Comparison of ENCODE assay signal across 8 cellular contexts in the genomic region with DNA sequence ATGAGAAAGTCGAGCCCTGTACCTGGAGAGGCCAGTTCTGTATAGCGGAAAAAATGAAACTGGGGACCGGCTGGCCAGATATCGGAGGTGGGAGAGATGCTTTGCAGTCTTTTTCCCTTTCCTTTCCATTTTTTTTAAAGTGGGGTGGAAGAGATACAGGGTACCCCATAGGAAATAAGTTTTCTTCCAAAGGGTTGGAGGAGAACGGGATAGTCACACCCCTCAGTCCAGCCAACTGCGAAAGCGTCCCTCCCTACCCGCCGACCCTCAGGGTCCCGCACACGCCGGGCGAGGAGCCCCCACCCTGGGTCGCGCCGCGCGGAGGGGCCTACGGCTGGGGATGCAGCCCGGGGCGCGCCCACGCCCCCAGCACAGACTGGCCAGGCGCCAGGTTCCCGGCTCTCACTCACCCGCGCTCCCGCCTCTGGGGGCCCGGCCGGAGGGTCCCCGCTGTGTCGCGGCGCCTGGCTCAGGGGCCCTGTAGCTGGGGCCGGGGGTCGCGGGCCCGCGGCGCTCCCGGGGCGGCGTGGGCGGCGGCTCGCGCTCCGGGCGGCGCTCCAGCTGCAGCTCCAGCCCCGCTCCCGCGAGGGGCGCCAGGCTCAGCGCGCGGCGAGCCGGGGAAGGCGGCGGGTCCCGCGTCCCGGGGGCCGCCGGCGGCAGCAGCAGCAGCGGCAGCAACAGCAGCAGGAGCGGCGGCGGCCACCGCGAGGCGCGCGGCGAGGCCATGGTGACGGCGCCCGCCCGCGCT. TPM values are rescaled to one million over a fixed set of nuclear protein-coding genes. Genes with fewer than 3 reads are reported as not detected.
DNase-seq lines count a peak whose midpoint lies in the region; ATAC-seq, FAIRE-seq and TF ChIP-seq lines count a peak whose summit lies in the region.

No MANE protein-coding gene starts in this region.

- no peak for FAIRE-seq in endothelial cell of umbilical vein (lab: Jason Lieb, UNC)

- peak overlapping the region; percentile 84 for H3K27ac ChIP-seq in endothelial cell of umbilical vein (ENCODE audit: insufficient read depth, low read depth, low read length)

- peaks cover 51% of the 10 kb centered on the region for H3K4me1 ChIP-seq in endothelial cell of umbilical vein (ENCODE audit: control insufficient read depth, extremely low read depth, insufficient read depth, low read length)

- TF ChIP-seq POLR2A in endothelial cell of umbilical vein (IDR thresholded peaks at IDR 0.05; ENCODE audit: low read depth, low read length) = no peak

- H4K20me1 ChIP-seq in endothelial cell of umbilical vein (replicated peaks; ENCODE audit: control insufficient read depth, extremely low read depth, insufficient read depth, low read length) = no peaks in the 10 kb centered on the region

- intact Hi-C loops in endothelial cell of umbilical vein (cut with micrococcal nuclease) = loop anchor here (5.0 to 10.0 kb wide), 2 partner anchors 128 to 281 kb away; no protein-coding TSS in a partner anchor

- H3K9me3 ChIP-seq in endothelial cell of umbilical vein (replicated peaks; ENCODE audit: control insufficient read depth, insufficient read depth, low read length) = no peaks in the 10 kb centered on the region

- DNase-seq in ACHN (peak; percentile 25), WTC11 (ENCODE audit: low spot score) (no peak), endothelial cell of umbilical vein (ENCODE audit: low read depth, low spot score) (no peak), nephron progenitor cell (peak; percentile 69), NCI-H1930 (lab: John Stamatoyannopoulos, UW) (no peak), NCI-H526 treated with DMSO at 0.1 percent for 48 hours (lab: John Stamatoyannopoulos, UW) (no peak)

- H3K4me2 ChIP-seq in endothelial cell of umbilical vein (ENCODE audit: insufficient read depth, low read length) = peak overlapping the region; percentile 97

- peaks cover 46% of the 10 kb centered on the region for H3K27me3 Mint-ChIP-seq in WTC11 (ENCODE audit: low read depth)
- H3K27me3 Mint-ChIP-seq in nephron progenitor cell (ENCODE audit: low read depth, poor library complexity) = peaks cover 24% of the 10 kb centered on the region

- in situ Hi-C loops in ACHN (cut with HindIII; ENCODE audit: low pct_ligation_motif_present, low pct_unique_long_range_greater_than_20kb, low sequenced_read_pairs) = no loop called here

- H3K9me3 Mint-ChIP-seq in WTC11 = no peaks in the 10 kb centered on the region
- H3K9me3 Mint-ChIP-seq in nephron progenitor cell = no peaks in the 10 kb centered on the region

- no peak overlapping the region for H2AFZ ChIP-seq in endothelial cell of umbilical vein (ENCODE audit: low read depth, low read length)

- dilution Hi-C loops in endothelial cell of umbilical vein (cut with MboI; ENCODE audit: extremely low pct_ligation_motif_present, low sequenced_read_pairs) = no loop called here

- ATAC-seq in GM18907 (IDR thresholded peaks at IDR 0.05; ENCODE audit: unreplicated experiment) (peak; percentile 23), HG03108 (IDR thresholded peaks at IDR 0.05; ENCODE audit: unreplicated experiment) (peak; percentile 13), WTC11 (peak; percentile 4)

- H3K4me1 Mint-ChIP-seq in WTC11 (peaks cover 58% of the 10 kb centered on the region), nephron progenitor cell (peaks cover 57% of the 10 kb centered on the region)

- BruUV-seq in endothelial cell of umbilical vein (replicated peaks; lab: Mats Ljungman, UMichigan) = no TSS peak

- TF ChIP-seq CTCF in WTC11 (IDR thresholded peaks at IDR 0.05) = no peak
- TF ChIP-seq CTCF in endothelial cell of umbilical vein (IDR thresholded peaks at IDR 0.05; ENCODE audit: extremely low read depth in 1 of 2, insufficient read depth in 1 of 2, low read depth in 1 of 2, low read length in 2 of 2) = no peak
- TF ChIP-seq CTCF in nephron progenitor cell (IDR thresholded peaks at IDR 0.05) = no peak

- H3K36me3 Mint-ChIP-seq in WTC11 = no peaks in the 10 kb centered on the region
- H3K36me3 Mint-ChIP-seq in nephron progenitor cell (ENCODE audit: low read depth) = peaks cover 4% of the 10 kb centered on the region

- POLR2A ChIA-PET in WTC11 (lab: Charles Lee) = no interaction called here
- POLR2A ChIA-PET in endothelial cell of umbilical vein (lab: Charles Lee) = no interaction called here

- CTCF ChIA-PET in WTC11 (lab: Charles Lee) (no interaction called here), endothelial cell of umbilical vein (lab: Charles Lee) (interaction anchor here (0.9 to 1.0 kb wide), 2 partner anchors 110 to 154 kb away, joined by 3 read pairs; no protein-coding TSS in a partner anchor)

- peak overlapping the region; percentile 72 for H3K9ac ChIP-seq in endothelial cell of umbilical vein (replicated peaks; ENCODE audit: extremely low read depth, insufficient read depth, low read length)

- no peaks in the 10 kb centered on the region for H3K9me1 ChIP-seq in endothelial cell of umbilical vein (replicated peaks; ENCODE audit: control insufficient read depth, extremely low read depth, insufficient read depth, low read length)

- H3K4me3 Mint-ChIP-seq in WTC11 = peak overlapping the region; percentile 89
- peak overlapping the region; percentile 89 for H3K4me3 Mint-ChIP-seq in nephron progenitor cell

- no peaks in the 10 kb centered on the region for H3K27me3 ChIP-seq in endothelial cell of umbilical vein (ENCODE audit: control insufficient read depth in 2 of 2, insufficient read depth in 2 of 2, low read length in 2 of 2)

- H3K36me3 ChIP-seq in endothelial cell of umbilical vein (ENCODE audit: control insufficient read depth in 2 of 2, extremely low read depth in 1 of 2, insufficient read depth in 2 of 2, low read length in 2 of 2) = no peaks in the 10 kb centered on the region

- peak overlapping the region; percentile 73 to 85 (median 82) for H3K4me3 ChIP-seq in endothelial cell of umbilical vein (replicated peaks in 1 of 3; ENCODE audit: insufficient read depth in 1 of 3, low read depth in 1 of 3, low read length in 3 of 3)

- H3K79me2 ChIP-seq in endothelial cell of umbilical vein (ENCODE audit: control insufficient read depth, insufficient read depth, low read length) = peaks cover 37% of the 10 kb centered on the region

- H3K27ac Mint-ChIP-seq in WTC11 (no peak overlapping the region), nephron progenitor cell (no peak overlapping the region)

TF ChIP-seq in WTC11, 78 proteins besides CTCF, POLR2A, EP300 and RAD21 (continues in another document):
- no peak for TF ChIP-seq ZNF317 (CRISPR knock-in tag; IDR thresholded peaks at IDR 0.05; ENCODE audit: borderline replicate concordance, low read depth)
- 0 out of 2 replicates have a peak, but pooled peaks have one; percentile 18 for TF ChIP-seq TP53 (CRISPR knock-in tag; IDR thresholded peaks at IDR 0.05)
- TF ChIP-seq, protein P1, sequence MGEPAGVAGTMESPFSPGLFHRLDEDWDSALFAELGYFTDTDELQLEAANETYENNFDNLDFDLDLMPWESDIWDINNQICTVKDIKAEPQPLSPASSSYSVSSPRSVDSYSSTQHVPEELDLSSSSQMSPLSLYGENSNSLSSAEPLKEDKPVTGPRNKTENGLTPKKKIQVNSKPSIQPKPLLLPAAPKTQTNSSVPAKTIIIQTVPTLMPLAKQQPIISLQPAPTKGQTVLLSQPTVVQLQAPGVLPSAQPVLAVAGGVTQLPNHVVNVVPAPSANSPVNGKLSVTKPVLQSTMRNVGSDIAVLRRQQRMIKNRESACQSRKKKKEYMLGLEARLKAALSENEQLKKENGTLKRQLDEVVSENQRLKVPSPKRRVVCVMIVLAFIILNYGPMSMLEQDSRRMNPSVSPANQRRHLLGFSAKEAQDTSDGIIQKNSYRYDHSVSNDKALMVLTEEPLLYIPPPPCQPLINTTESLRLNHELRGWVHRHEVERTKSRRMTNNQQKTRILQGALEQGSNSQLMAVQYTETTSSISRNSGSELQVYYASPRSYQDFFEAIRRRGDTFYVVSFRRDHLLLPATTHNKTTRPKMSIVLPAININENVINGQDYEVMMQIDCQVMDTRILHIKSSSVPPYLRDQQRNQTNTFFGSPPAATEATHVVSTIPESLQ (CRISPR knock-in tag; IDR thresholded peaks at IDR 0.05) = no peak
- TF ChIP-seq NR3C1 (CRISPR knock-in tag; conservative IDR thresholded peaks at IDR 0.05; ENCODE audit: low read depth) = no peak

TF ChIP-seq in endothelial cell of umbilical vein, 7 proteins besides CTCF, POLR2A, EP300 and RAD21:
- no peak for TF ChIP-seq FOS (IDR thresholded peaks at IDR 0.05; ENCODE audit: borderline replicate concordance, insufficient read depth, low read length)
- TF ChIP-seq JUN (IDR thresholded peaks at IDR 0.05; ENCODE audit: borderline replicate concordance, insufficient read depth, insufficient read length, low read depth) = no peak
- TF ChIP-seq GATA2 (IDR thresholded peaks at IDR 0.05; ENCODE audit: insufficient read depth, insufficient read length, low read depth, low read length) = no peak
- no peak for TF ChIP-seq EZH2 (IDR thresholded peaks at IDR 0.05; ENCODE audit: borderline replicate concordance, low read depth, low read length, severe bottlenecking)
- TF ChIP-seq, protein P2, sequence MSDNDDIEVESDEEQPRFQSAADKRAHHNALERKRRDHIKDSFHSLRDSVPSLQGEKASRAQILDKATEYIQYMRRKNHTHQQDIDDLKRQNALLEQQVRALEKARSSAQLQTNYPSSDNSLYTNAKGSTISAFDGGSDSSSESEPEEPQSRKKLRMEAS (IDR thresholded peaks at IDR 0.05; ENCODE audit: insufficient read depth, insufficient read length) = no peak
- no peak for TF ChIP-seq POLR2AphosphoS5 (IDR thresholded peaks at IDR 0.05; ENCODE audit: insufficient read depth, low read depth, low read length)
- TF ChIP-seq MYC (IDR thresholded peaks at IDR 0.05; ENCODE audit: low read depth, low read length) = no peak

RNA-seq across cellular contexts. Expression of a gene that starts 0.5 kb away (rescaled TPM):
- 7.9 to 14.6 TPM (median 8.7 TPM) in 3 replicates for total RNA-seq in WTC11 (2021)
- 87.0 and 106 TPM in 2 replicates for total RNA-seq in endothelial cell of umbilical vein
- 40.9 and 50.1 TPM in 2 replicates for polyA plus RNA-seq in endothelial cell of umbilical vein
- polyA plus RNA-seq in endothelial cell of umbilical vein (2011; cell fraction: cytosol; rRNA removed) = 40.6 and 42.2 TPM in 2 replicates
- 50.1 and 53.9 TPM in 2 replicates for polyA plus RNA-seq in endothelial cell of umbilical vein (2011; cell fraction: nucleus; rRNA removed)
- 54.3 and 76.5 TPM in 2 replicates for polyA plus RNA-seq in endothelial cell of umbilical vein (2012)
- 131 and 134 TPM in 2 replicates for polyA minus RNA-seq in endothelial cell of umbilical vein
- polyA minus RNA-seq in endothelial cell of umbilical vein (2011; cell fraction: cytosol; rRNA and poly(A)+ RNA removed) = 39.0 TPM
- 47.2 and 83.6 TPM in 2 replicates for polyA minus RNA-seq in endothelial cell of umbilical vein (2011; cell fraction: nucleus; rRNA and poly(A)+ RNA removed)

Comparison
In these comparisons a context has a peak if more than half of its experiments do, and no peak if none do; other contexts are left out.
1. DNase-seq: peak in ACHN (single experiment) and nephron progenitor cell (single experiment); none in WTC11 (single experiment), endothelial cell of umbilical vein (single experiment), NCI-H1930 (0 of 2) and NCI-H526 treated with DMSO at 0.1 percent for 48 hours (single experiment).
2. Peak in every context shown above with its lines, with median percentiles within 50 percentile points of each other: ATAC-seq.